Comparison of ENCODE assay signal across 9 cellular contexts in genomic region chr16:81094771-81095251, GRCh38. TPM values are rescaled to one million over a fixed set of nuclear protein-coding genes. Genes with fewer than 3 reads are reported as not detected.
DNase-seq lines count a peak whose midpoint lies in the region; ATAC-seq and TF ChIP-seq lines count a peak whose summit lies in the region.
"Had no signal": no experiment of that assay in that cellular context is flagged by ENCODE, and none has a peak within 500 bp of the region (broad histone marks: within the 10 kb centered on the region; RNA-seq: fewer than 3 reads in every experiment).

No MANE protein-coding gene starts in this region.

- intact Hi-C loops in activated CD8-positive, alpha-beta T cell treated with anti-CD3 and anti-CD28 coated beads for 36 hours (cut with micrococcal nuclease), result no loop called here

- peak overlapping the region; percentile 89; the same call in 1 of the 2 replicates for H3K9ac ChIP-seq in iPS-20b (ENCODE audit: low read depth, low read length)

- WGBS in suprapubic skin, result 68% methylated on average over 21 of the region's 21 CpGs

- H3K36me3 ChIP-seq in iPS-20b (ENCODE audit: insufficient read depth, low read depth, low read length) (peaks cover 22% of the 10 kb centered on the region), suprapubic skin (no peaks in the 10 kb centered on the region)

- TF ChIP-seq POLR2A in suprapubic skin (IDR thresholded peaks at IDR 0.05), result no peak

- no peak overlapping the region for H3K27ac Mint-ChIP-seq in activated CD8-positive, alpha-beta T cell treated with anti-CD3 and anti-CD28 coated beads for 36 hours

- no peak for ATAC-seq in activated T-cell treated with anti-CD3 and anti-CD28 coated beads, Interleukin-2, amount 50 U/mL, for 4 hours
- ATAC-seq in activated CD8-positive, alpha-beta T cell treated with anti-CD3 and anti-CD28 coated beads for 36 hours, result no peak
- no peak for ATAC-seq in HG02938 (IDR thresholded peaks at IDR 0.05; ENCODE audit: unreplicated experiment)

- no peaks in the 10 kb centered on the region for H3K27me3 ChIP-seq in iPS-20b (ENCODE audit: insufficient read depth, low read length)
- no peaks in the 10 kb centered on the region for H3K27me3 ChIP-seq in suprapubic skin

- H3K4me3 ChIP-seq in iPS-20b (ENCODE audit: low read length) (peak overlapping the region; percentile 93), suprapubic skin (peak overlapping the region; percentile 80)

- POLR2A ChIA-PET in activated CD8-positive, alpha-beta T cell treated with anti-CD3 and anti-CD28 coated beads for 36 hours (lab: Charles Lee), result interaction anchor here (0.9 to 2.0 kb wide), 2 partner anchors 15 to 18 kb away, joined by 3 to 10 read pairs; partner anchors contain the start of gene C16orf46

- peaks cover 11% of the 10 kb centered on the region for H3K4me1 Mint-ChIP-seq in activated T-cell treated with anti-CD3 and anti-CD28 coated beads, Interleukin-2, amount 50 U/mL, for 4 hours (ENCODE audit: low read depth)
- H3K4me1 Mint-ChIP-seq in activated CD8-positive, alpha-beta T cell treated with anti-CD3 and anti-CD28 coated beads for 36 hours (ENCODE audit: low read depth), result peaks cover 14% of the 10 kb centered on the region

- no peak for DNase-seq in activated T-cell treated with anti-CD3 and anti-CD28 coated beads, Interleukin-2, amount 50 U/mL, for 4 hours
- DNase-seq in activated T-cell treated with anti-CD3 and anti-CD28 coated beads for 4 hours (no peak), suprapubic skin (ENCODE audit: low spot score in 2 of 2) (peak in 1 of 2 donors; percentile 48), NCI-H774 (lab: John Stamatoyannopoulos, UW) (no peak), NCI-H2107 treated with DMSO at 0.1 percent for 48 hours (lab: John Stamatoyannopoulos, UW; ENCODE audit: unreplicated experiment) (no peak)
- DNase-seq in activated CD8-positive, alpha-beta T cell treated with anti-CD3 and anti-CD28 coated beads for 36 hours, result no peak
- DNase-seq: DMS53 had no signal

- no peak for TF ChIP-seq CTCF in activated CD8-positive, alpha-beta T cell treated with anti-CD3 and anti-CD28 coated beads for 36 hours (IDR thresholded peaks at IDR 0.05)
- no peak for TF ChIP-seq CTCF in suprapubic skin (IDR thresholded peaks at IDR 0.05)

- H3K27me3 Mint-ChIP-seq in activated T-cell treated with anti-CD3 and anti-CD28 coated beads, Interleukin-2, amount 50 U/mL, for 4 hours (ENCODE audit: low read depth), result no peaks in the 10 kb centered on the region
- H3K27me3 Mint-ChIP-seq in activated CD8-positive, alpha-beta T cell treated with anti-CD3 and anti-CD28 coated beads for 36 hours, result no peaks in the 10 kb centered on the region

- no peaks in the 10 kb centered on the region for H3K9me3 Mint-ChIP-seq in activated T-cell treated with anti-CD3 and anti-CD28 coated beads, Interleukin-2, amount 50 U/mL, for 4 hours
- H3K9me3 Mint-ChIP-seq in activated CD8-positive, alpha-beta T cell treated with anti-CD3 and anti-CD28 coated beads for 36 hours, result peaks cover 2% of the 10 kb centered on the region

- TF ChIP-seq EP300 in suprapubic skin (IDR thresholded peaks at IDR 0.05), result no peak

- H3K9me3 ChIP-seq in iPS-20b (ENCODE audit: insufficient read depth, low read depth, low read length), result no peaks in the 10 kb centered on the region
- no peaks in the 10 kb centered on the region for H3K9me3 ChIP-seq in suprapubic skin

- H3K4me1 ChIP-seq in iPS-20b (ENCODE audit: insufficient read depth, low read length) (no peaks in the 10 kb centered on the region), suprapubic skin (peaks cover 10% of the 10 kb centered on the region)

- no peak overlapping the region for H3K27ac ChIP-seq in iPS-20b (ENCODE audit: low read length)
- no peak overlapping the region for H3K27ac ChIP-seq in suprapubic skin

- no peaks in the 10 kb centered on the region for H3K36me3 Mint-ChIP-seq in activated T-cell treated with anti-CD3 and anti-CD28 coated beads, Interleukin-2, amount 50 U/mL, for 4 hours (ENCODE audit: insufficient read depth)
- H3K36me3 Mint-ChIP-seq in activated CD8-positive, alpha-beta T cell treated with anti-CD3 and anti-CD28 coated beads for 36 hours (ENCODE audit: low read depth), result no peaks in the 10 kb centered on the region

- CTCF ChIA-PET in activated CD8-positive, alpha-beta T cell treated with anti-CD3 and anti-CD28 coated beads for 36 hours (lab: Charles Lee), result interaction anchor here (1.0 to 1.9 kb wide), 2 partner anchors 18 to 110 kb away, joined by 4 to 6 read pairs; partner anchors contain the start of gene C16orf46

- peak overlapping the region; percentile 71 for H3K4me3 Mint-ChIP-seq in activated T-cell treated with anti-CD3 and anti-CD28 coated beads, Interleukin-2, amount 50 U/mL, for 4 hours
- H3K4me3 Mint-ChIP-seq in activated CD8-positive, alpha-beta T cell treated with anti-CD3 and anti-CD28 coated beads for 36 hours, result peak overlapping the region; percentile 75

RNA-seq across cellular contexts. Expression of gene GCSH, which starts 1.4 kb away (rescaled TPM):
- 10 to 100 TPM; 16.5 to 23.1 (median 17.5) TPM for total RNA-seq in activated T-cell treated with anti-CD3 and anti-CD28 coated beads, Interleukin-2, amount 50 U/mL, for 4 hours
- 10 to 100 TPM; 21.0 to 25.3 TPM for total RNA-seq in activated CD8-positive, alpha-beta T cell treated with anti-CD3 and anti-CD28 coated beads for 36 hours
- total RNA-seq in suprapubic skin, result 10 to 100 TPM in 2 of 4 donors, 1 to 10 TPM in 2; 4.7 to 16.6 (median 10.2) TPM

RNA-seq across cellular contexts. Expression of gene C16orf46, which starts 17.8 kb away (rescaled TPM):
- total RNA-seq in activated T-cell treated with anti-CD3 and anti-CD28 coated beads, Interleukin-2, amount 50 U/mL, for 4 hours, result 1 to 10 TPM; 1.4 to 1.7 (median 1.6) TPM
- total RNA-seq in activated CD8-positive, alpha-beta T cell treated with anti-CD3 and anti-CD28 coated beads for 36 hours, result under 1 TPM; 0.59 to 0.60 TPM
- 1 to 10 TPM in 1 of 4 donors, under 1 TPM in 2, not detected in 1; 0.57 to 2.2 (median 0.81) TPM for total RNA-seq in suprapubic skin

RNA-seq across cellular contexts. Expression of gene ATMIN, which starts 59.2 kb away (rescaled TPM):
- 10 to 100 TPM; 27.2 to 30.2 (median 29.3) TPM for total RNA-seq in activated T-cell treated with anti-CD3 and anti-CD28 coated beads, Interleukin-2, amount 50 U/mL, for 4 hours
- total RNA-seq in activated CD8-positive, alpha-beta T cell treated with anti-CD3 and anti-CD28 coated beads for 36 hours, result 10 to 100 TPM; 17.9 to 19.7 TPM
- 10 to 100 TPM; 30.7 to 65.0 (median 45.5) TPM for total RNA-seq in suprapubic skin
